ENCODE assay signal across 9 cellular contexts in the genomic region with DNA sequence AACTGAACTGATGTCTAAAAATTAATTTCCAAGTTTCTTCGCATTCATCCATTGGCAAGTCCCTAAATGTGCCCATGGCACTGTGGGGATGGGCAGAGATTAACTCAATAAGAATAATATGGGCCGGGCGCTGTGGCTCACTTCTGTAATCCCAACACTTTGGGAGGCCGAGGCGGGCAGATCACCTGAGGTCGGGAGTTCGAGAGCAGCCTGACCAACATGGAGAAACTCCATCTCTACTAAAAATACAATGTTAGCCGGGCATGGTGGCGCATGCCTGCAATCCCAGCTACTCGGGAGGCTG. TPM values are rescaled to one million over a fixed set of nuclear protein-coding genes. Genes with fewer than 3 reads are reported as not detected.
DNase-seq lines count a peak whose midpoint lies in the region; ATAC-seq and TF ChIP-seq lines count a peak whose summit lies in the region.
"Not testable (repeated sequence)": the region's sequence is repeated elsewhere in the genome, so short reads cannot be mapped to it uniquely, and the experiment has no call there.
"Had no signal": no experiment of that assay in that cellular context is flagged by ENCODE, and none has a peak within 500 bp of the region (broad histone marks: within the 10 kb centered on the region; RNA-seq: fewer than 3 reads in every experiment).

No MANE protein-coding gene starts in this region.

- H2AFZ ChIP-seq in mesenchymal stem cell (ENCODE audit: low read depth, low read length) = not testable (repeated sequence)
- H2AFZ ChIP-seq in trophoblast cell (ENCODE audit: insufficient read depth, low read length, poor library complexity) = peak overlapping the region; percentile 80

- peak overlapping the region; percentile 94 for H3K9ac ChIP-seq in mesenchymal stem cell (ENCODE audit: low read length)
- H3K9ac ChIP-seq in trophoblast cell (ENCODE audit: low read length) = not testable (repeated sequence)

- not testable (repeated sequence) for TF ChIP-seq EP300 in transverse colon (IDR thresholded peaks at IDR 0.05; ENCODE audit: low read depth)

- H3K9me3 ChIP-seq in CD8-positive, alpha-beta memory T cell (ENCODE audit: low read length); MG63; body of pancreas; mesenchymal stem cell (ENCODE audit: control insufficient read depth, low read length); trophoblast cell (ENCODE audit: insufficient read depth, low read depth, low read length); transverse colon: not testable (repeated sequence)

- not testable (repeated sequence) for H3K4ac ChIP-seq in mesenchymal stem cell (ENCODE audit: low read depth in 1 of 2, low read length in 2 of 2); trophoblast cell (ENCODE audit: low read depth, low read length)

- H4K12ac ChIP-seq in trophoblast cell (ENCODE audit: low read depth, low read length) = peak overlapping the region; percentile 56

- H3K79me1 ChIP-seq in mesenchymal stem cell (replicated peaks; ENCODE audit: low read length, poor library complexity, severe bottlenecking) (peaks cover 18% of the 10 kb centered on the region), trophoblast cell (ENCODE audit: low read length) (peaks cover 13% of the 10 kb centered on the region)

- H3K4me1 ChIP-seq in CD8-positive, alpha-beta memory T cell (ENCODE audit: insufficient read depth, low read length) = peaks cover 29% of the 10 kb centered on the region
- H3K4me1 ChIP-seq in body of pancreas (peaks cover 32% of the 10 kb centered on the region), transverse colon (peaks cover 11 to 35% (median 27%) of the 10 kb centered on the region in 4 donors)
- H3K4me1 ChIP-seq in mesenchymal stem cell (ENCODE audit: control insufficient read depth, insufficient read depth, low read depth, low read length); trophoblast cell (ENCODE audit: control insufficient read depth in 1 of 2, insufficient read depth in 2 of 2, low read length in 2 of 2): not testable (repeated sequence)

- H2BK120ac ChIP-seq in mesenchymal stem cell (ENCODE audit: low read depth, low read length); trophoblast cell (ENCODE audit: insufficient read depth, low read length, poor library complexity): not testable (repeated sequence)

- not testable (repeated sequence) for H2BK5ac ChIP-seq in mesenchymal stem cell (ENCODE audit: low read depth, low read length, poor library complexity, severe bottlenecking); trophoblast cell (ENCODE audit: low read depth, low read length, poor library complexity)

- TF ChIP-seq POLR2A in body of pancreas (IDR thresholded peaks at IDR 0.05); transverse colon (IDR thresholded peaks at IDR 0.05): not testable (repeated sequence)

- DNase-seq in CD8-positive, alpha-beta memory T cell; MG63; activated CD4-positive, alpha-beta T cell treated with anti-CD3 and anti-CD28 coated beads, Interleukin-2, amount 10 ng/mL, durations not matched to agents 24 days and 14 days; body of pancreas; fibroblast of pulmonary artery (ENCODE audit: low read depth); mesenchymal stem cell; trophoblast cell; transverse colon: not testable (repeated sequence)

- H2BK15ac ChIP-seq in mesenchymal stem cell (ENCODE audit: low read depth, poor library complexity, severe bottlenecking) = not testable (repeated sequence)

- not testable (repeated sequence) for TF ChIP-seq CTCF in body of pancreas (IDR thresholded peaks at IDR 0.05); fibroblast of pulmonary artery (IDR thresholded peaks at IDR 0.05; ENCODE audit: low read length, missing control alignments); transverse colon (IDR thresholded peaks at IDR 0.05)

- H3K36me3 ChIP-seq in CD8-positive, alpha-beta memory T cell (ENCODE audit: insufficient read depth, low read length); MG63; body of pancreas (replicated peaks in 1 of 2; ENCODE audit: insufficient read depth in 1 of 2, low read depth in 2 of 2); mesenchymal stem cell (ENCODE audit: control insufficient read depth in 1 of 2, insufficient read depth in 2 of 2, low read depth in 1 of 2, low read length in 2 of 2); trophoblast cell (ENCODE audit: control insufficient read depth in 1 of 2, insufficient read depth in 2 of 2, low read length in 2 of 2); transverse colon: not testable (repeated sequence)

- H4K8ac ChIP-seq in mesenchymal stem cell (ENCODE audit: low read length) (peak overlapping the region; percentile 96), trophoblast cell (ENCODE audit: low read depth, low read length) (peak overlapping the region; percentile 91)

- peak overlapping the region; percentile 81 for H3K4me3 ChIP-seq in CD8-positive, alpha-beta memory T cell (ENCODE audit: low read length)
- peak overlapping the region; percentile 87 for H3K4me3 ChIP-seq in MG63
- H3K4me3 ChIP-seq in body of pancreas = peak overlapping the region; percentile 87 to 99
- H3K4me3 ChIP-seq in fibroblast of pulmonary artery (replicated peaks; ENCODE audit: low read depth, low read length) = peak overlapping the region; percentile 77
- H3K4me3 ChIP-seq in mesenchymal stem cell (ENCODE audit: insufficient read depth in 1 of 2, low read depth in 1 of 2, low read length in 2 of 2) = peak overlapping the region in 1 of 2 experiments; percentile 99
- not testable (repeated sequence) for H3K4me3 ChIP-seq in trophoblast cell (ENCODE audit: low read depth, low read length)
- H3K4me3 ChIP-seq in transverse colon = peak overlapping the region in 3 of 4 donors; percentile 86 to 98 (median 91)

- H3K27ac ChIP-seq in CD8-positive, alpha-beta memory T cell (ENCODE audit: low read depth, low read length) = peak overlapping the region; percentile 74
- H3K27ac ChIP-seq in body of pancreas = peak overlapping the region in 3 of 4 donors; percentile 54 to 79 (median 55)
- not testable (repeated sequence) for H3K27ac ChIP-seq in mesenchymal stem cell (ENCODE audit: low read length, poor library complexity, severe bottlenecking); trophoblast cell (ENCODE audit: low read depth, low read length)
- peak overlapping the region; percentile 86 to 92 (median 90) for H3K27ac ChIP-seq in transverse colon

- H3K4me3 Mint-ChIP-seq in CD8-positive, alpha-beta memory T cell = peak overlapping the region; percentile 89 to 97 (median 92)
- peak overlapping the region; percentile 97 for H3K4me3 Mint-ChIP-seq in activated CD4-positive, alpha-beta T cell treated with anti-CD3 and anti-CD28 coated beads, Interleukin-2, amount 10 ng/mL, durations not matched to agents 24 days and 14 days

- peaks cover 11% of the 10 kb centered on the region for H3K79me2 ChIP-seq in trophoblast cell (ENCODE audit: control insufficient read depth, insufficient read depth, low read length, poor library complexity)

- H3K18ac ChIP-seq in mesenchymal stem cell (ENCODE audit: low read depth in 1 of 2, low read length in 2 of 2); trophoblast cell (ENCODE audit: low read length): not testable (repeated sequence)

- not testable (repeated sequence) for H3K14ac ChIP-seq in mesenchymal stem cell (ENCODE audit: low read length in 2 of 2); trophoblast cell (ENCODE audit: low read length)

- WGBS in body of pancreas, 2 donors = 79 to 82% methylated on average over 10 of the region's 10 CpGs
- 95% methylated on average over 10 of the region's 10 CpGs for WGBS in mesenchymal stem cell
- no CpG with 5 or more reads among the region's 10 CpGs for WGBS in trophoblast cell (ENCODE audit: extremely low coverage, insufficient coverage, insufficient read length)
- 87 to 90% methylated on average over 3 to 10 of the region's 10 CpGs for WGBS in transverse colon (ENCODE audit: low coverage in 1 of 2), 2 donors

- CTCF ChIA-PET in CD8-positive, alpha-beta memory T cell (lab: Charles Lee) = interaction anchor here (0.8 to 1.4 kb wide), 3 partner anchors 20 to 21 kb away, joined by 3 to 6 read pairs (median 3); no protein-coding TSS in a partner anchor

- H2AK5ac ChIP-seq in mesenchymal stem cell (ENCODE audit: low read length, severe bottlenecking); trophoblast cell (ENCODE audit: low read length): not testable (repeated sequence)

- intact Hi-C loops in activated CD4-positive, alpha-beta T cell treated with anti-CD3 and anti-CD28 coated beads, Interleukin-2, amount 10 ng/mL, durations not matched to agents 24 days and 14 days (cut with micrococcal nuclease) = loop anchor here (2.0 kb wide), 1 partner anchor 75 kb away; a partner anchor contains a TSS
- intact Hi-C loops in body of pancreas (cut with DNase I) = not testable (repeated sequence)
- intact Hi-C loops in transverse colon (cut with DNase I; ENCODE audit: low total_unique reads) = loop anchor here (10.0 kb wide), 1 partner anchor 1821 kb away; no protein-coding TSS in a partner anchor

- not testable (repeated sequence) for H3K27me3 Mint-ChIP-seq in CD8-positive, alpha-beta memory T cell; activated CD4-positive, alpha-beta T cell treated with anti-CD3 and anti-CD28 coated beads, Interleukin-2, amount 10 ng/mL, durations not matched to agents 24 days and 14 days

- not testable (repeated sequence) for H3K27me3 ChIP-seq in CD8-positive, alpha-beta memory T cell (ENCODE audit: insufficient read depth, low read length, poor library complexity, severe bottlenecking); MG63; body of pancreas; mesenchymal stem cell (ENCODE audit: control insufficient read depth in 1 of 2, insufficient read depth in 1 of 2, low read length in 2 of 2); trophoblast cell (ENCODE audit: insufficient read depth, low read length); transverse colon

- H3K4me1 Mint-ChIP-seq in CD8-positive, alpha-beta memory T cell = peaks cover 46 to 61% (median 51%) of the 10 kb centered on the region in 3 donors
- H3K4me1 Mint-ChIP-seq in activated CD4-positive, alpha-beta T cell treated with anti-CD3 and anti-CD28 coated beads, Interleukin-2, amount 10 ng/mL, durations not matched to agents 24 days and 14 days = peaks cover 31% of the 10 kb centered on the region

- not testable (repeated sequence) for H3K9me3 Mint-ChIP-seq in CD8-positive, alpha-beta memory T cell; activated CD4-positive, alpha-beta T cell treated with anti-CD3 and anti-CD28 coated beads, Interleukin-2, amount 10 ng/mL, durations not matched to agents 24 days and 14 days

- peaks cover 0 to 16% (median 0%) of the 10 kb centered on the region in 3 donors for H3K36me3 Mint-ChIP-seq in CD8-positive, alpha-beta memory T cell
- not testable (repeated sequence) for H3K36me3 Mint-ChIP-seq in activated CD4-positive, alpha-beta T cell treated with anti-CD3 and anti-CD28 coated beads, Interleukin-2, amount 10 ng/mL, durations not matched to agents 24 days and 14 days (ENCODE audit: low read depth)

- H3K4me2 ChIP-seq in mesenchymal stem cell (ENCODE audit: low read length, poor library complexity, severe bottlenecking) = not testable (repeated sequence)
- H3K4me2 ChIP-seq in trophoblast cell (ENCODE audit: low read length) = peak overlapping the region; percentile 64

- in situ Hi-C loops in transverse colon (cut with MboI; ENCODE audit: low pct_ligation_motif_present in 1 of 4, low pct_unique_long_range_greater_than_20kb in 1 of 4, low sequenced_read_pairs in 3 of 4) = not testable (repeated sequence)

- not testable (repeated sequence) for ATAC-seq in body of pancreas

- not testable (repeated sequence) for H3K23ac ChIP-seq in mesenchymal stem cell (ENCODE audit: low read length in 2 of 2); trophoblast cell (ENCODE audit: low read length)

- peak overlapping the region in 7 of 8 donors; percentile 23 to 92 (median 82) for H3K27ac Mint-ChIP-seq in CD8-positive, alpha-beta memory T cell
- H3K27ac Mint-ChIP-seq in activated CD4-positive, alpha-beta T cell treated with anti-CD3 and anti-CD28 coated beads, Interleukin-2, amount 10 ng/mL, durations not matched to agents 24 days and 14 days = peak overlapping the region; percentile 89

- POLR2A ChIA-PET in CD8-positive, alpha-beta memory T cell (lab: Charles Lee) = not testable (repeated sequence)

- H4K91ac ChIP-seq in mesenchymal stem cell (ENCODE audit: low read length); trophoblast cell (ENCODE audit: low read depth, low read length): not testable (repeated sequence)

- H2BK12ac ChIP-seq in mesenchymal stem cell (ENCODE audit: low read length in 2 of 2); trophoblast cell (ENCODE audit: low read length): not testable (repeated sequence)

RNA-seq across cellular contexts. Expression of a gene that starts 0.5 kb away (rescaled TPM):
- total RNA-seq in CD8-positive, alpha-beta memory T cell = 10 to 100 TPM; 18.2 to 22.2 TPM
- polyA plus RNA-seq in CD8-positive, alpha-beta memory T cell = 5.1 TPM
- 15.4 and 21.5 TPM in 2 replicates for total RNA-seq in MG63 (2014; rRNA removed; shearing (Covaris generic); ENCODE audit: low replicate concordance)
- total RNA-seq in activated CD4-positive, alpha-beta T cell treated with anti-CD3 and anti-CD28 coated beads, Interleukin-2, amount 10 ng/mL, durations not matched to agents 24 days and 14 days = 20.7 and 21.6 TPM in 2 replicates
- total RNA-seq in body of pancreas (1 to 10 TPM; 8.6 to 8.8 TPM), transverse colon (10 to 100 TPM in 3 of 4 donors, 1 to 10 TPM in 1; 2.4 to 16.5 (median 12.6) TPM)
- 17.5 TPM for polyA plus RNA-seq in mesenchymal stem cell (2013, experiment 1 of 2)
- polyA plus RNA-seq in mesenchymal stem cell (2013, experiment 2 of 2) = 16.8 TPM
- 19.2 and 19.5 TPM in 2 replicates for polyA plus RNA-seq in trophoblast cell (2013)

RNA-seq across cellular contexts. Expression of a gene that starts 1.9 kb away (rescaled TPM):
- total RNA-seq in CD8-positive, alpha-beta memory T cell = 10 to 100 TPM; 67.7 to 69.1 TPM
- polyA plus RNA-seq in CD8-positive, alpha-beta memory T cell = 40.4 TPM
- total RNA-seq in MG63 (2014; rRNA removed; shearing (Covaris generic); ENCODE audit: low replicate concordance) = 36.7 and 51.9 TPM in 2 replicates
- 57.4 and 58.2 TPM in 2 replicates for total RNA-seq in activated CD4-positive, alpha-beta T cell treated with anti-CD3 and anti-CD28 coated beads, Interleukin-2, amount 10 ng/mL, durations not matched to agents 24 days and 14 days
- total RNA-seq in body of pancreas (10 to 100 TPM; 13.5 TPM), transverse colon (10 to 100 TPM in 3 of 4 donors, 1 to 10 TPM in 1; 7.5 to 31.6 (median 17.1) TPM)
- polyA plus RNA-seq in mesenchymal stem cell (2013, experiment 1 of 2) = 28.1 TPM
- polyA plus RNA-seq in mesenchymal stem cell (2013, experiment 2 of 2) = 26.5 TPM
- polyA plus RNA-seq in trophoblast cell (2013) = 37.3 and 37.9 TPM in 2 replicates

RNA-seq across cellular contexts. Expression of a gene that starts 24.4 kb away (rescaled TPM):
- under 1 TPM in 1 of 2 experiments, not detected in 1; 0.71 TPM for total RNA-seq in CD8-positive, alpha-beta memory T cell
- not detected for polyA plus RNA-seq in CD8-positive, alpha-beta memory T cell
- total RNA-seq in MG63 (2014; rRNA removed; shearing (Covaris generic); ENCODE audit: low replicate concordance) = 0.33 TPM in 1 of 2 replicates, not detected in the other
- 0.40 and 0.52 TPM in 2 replicates for total RNA-seq in activated CD4-positive, alpha-beta T cell treated with anti-CD3 and anti-CD28 coated beads, Interleukin-2, amount 10 ng/mL, durations not matched to agents 24 days and 14 days
- total RNA-seq in body of pancreas = not detected
- polyA plus RNA-seq in mesenchymal stem cell (2013, experiment 1 of 2) = 0.07 TPM
- polyA plus RNA-seq in mesenchymal stem cell (2013, experiment 2 of 2) = 0.23 TPM
- polyA plus RNA-seq in trophoblast cell (2013) = 0.26 and 0.40 TPM in 2 replicates
- total RNA-seq in transverse colon = 1 to 10 TPM in 3 of 4 donors, not detected in 1; 1.1 to 6.4 (median 2.6) TPM
- total RNA-seq: left ventricle myocardium superior had no signal

RNA-seq across cellular contexts. Expression of a gene that starts 44.0 kb away (rescaled TPM):
- total RNA-seq in CD8-positive, alpha-beta memory T cell = 10 to 100 TPM; 32.2 TPM
- 9.7 TPM for polyA plus RNA-seq in CD8-positive, alpha-beta memory T cell
- total RNA-seq in MG63 (2014; rRNA removed; shearing (Covaris generic); ENCODE audit: low replicate concordance) = 13.3 and 15.0 TPM in 2 replicates
- total RNA-seq in activated CD4-positive, alpha-beta T cell treated with anti-CD3 and anti-CD28 coated beads, Interleukin-2, amount 10 ng/mL, durations not matched to agents 24 days and 14 days = 18.8 and 25.1 TPM in 2 replicates
- total RNA-seq in body of pancreas = 10 to 100 TPM in 1 of 2 donors, 1 to 10 TPM in 1; 8.2 to 11.4 TPM
- 12.6 TPM for polyA plus RNA-seq in mesenchymal stem cell (2013, experiment 1 of 2)
- 12.3 TPM for polyA plus RNA-seq in mesenchymal stem cell (2013, experiment 2 of 2)
- polyA plus RNA-seq in trophoblast cell (2013) = 9.9 and 10.6 TPM in 2 replicates
- 1 to 10 TPM in 2 of 4 donors, not detected in 2; 6.8 to 8.2 TPM for total RNA-seq in transverse colon
